Comparison of ENCODE assay signal across 2 cellular contexts in genomic region chr16:57083469-57083868, GRCh38.
TF ChIP-seq lines count a peak whose summit lies in the region.

No MANE protein-coding gene starts in this region.

TF ChIP-seq in HepG2, 621 proteins besides CTCF, POLR2A, EP300 and RAD21:
- TF ChIP-seq ZNF331 (CRISPR knock-in tag; IDR thresholded peaks at IDR 0.05), result no peak
- no peak for TF ChIP-seq ZNF263 (CRISPR knock-in tag; IDR thresholded peaks at IDR 0.05)
- TF ChIP-seq FOXO4 (CRISPR knock-in tag; conservative IDR thresholded peaks at IDR 0.05), result no peak
- TF ChIP-seq DDIT3 (CRISPR knock-in tag; IDR thresholded peaks at IDR 0.05), result no peak
- no peak for TF ChIP-seq ZNF451 (CRISPR knock-in tag; IDR thresholded peaks at IDR 0.05)
- TF ChIP-seq MTERF4 (CRISPR knock-in tag; IDR thresholded peaks at IDR 0.05), result 0 out of 2 replicates have a peak, but pooled peaks have one; percentile 36
- no peak for TF ChIP-seq FOXK1 (CRISPR knock-in tag; IDR thresholded peaks at IDR 0.05; ENCODE audit: borderline replicate concordance, low read depth)
- 0 out of 2 replicates have a peak, but pooled peaks have one; percentile 16 for TF ChIP-seq BCL3 (CRISPR knock-in tag; IDR thresholded peaks at IDR 0.05)
- peak; percentile 10; the same call in 1 of the 2 replicates for TF ChIP-seq PBX2 (CRISPR knock-in tag; IDR thresholded peaks at IDR 0.05)
- TF ChIP-seq ZNF775 (CRISPR knock-in tag; IDR thresholded peaks at IDR 0.05; ENCODE audit: borderline replicate concordance), result no peak
- peak; percentile 89; the same call in 1 of the 2 replicates for TF ChIP-seq ZNF691 (CRISPR knock-in tag; IDR thresholded peaks at IDR 0.05; ENCODE audit: borderline replicate concordance, low read depth)
- TF ChIP-seq ZNF883 (CRISPR knock-in tag; IDR thresholded peaks at IDR 0.05; ENCODE audit: not compliant biosample characterization), result peak; percentile 12
- 0 out of 2 replicates have a peak, but pooled peaks have one; percentile 40 for TF ChIP-seq THAP7 (CRISPR knock-in tag; IDR thresholded peaks at IDR 0.05)

TF ChIP-seq in H1, 55 proteins besides CTCF, POLR2A, EP300 and RAD21:
- TF ChIP-seq MAX (IDR thresholded peaks at IDR 0.05), result no peak
